ENCODE assay signal across 8 cellular contexts in the genomic region with DNA sequence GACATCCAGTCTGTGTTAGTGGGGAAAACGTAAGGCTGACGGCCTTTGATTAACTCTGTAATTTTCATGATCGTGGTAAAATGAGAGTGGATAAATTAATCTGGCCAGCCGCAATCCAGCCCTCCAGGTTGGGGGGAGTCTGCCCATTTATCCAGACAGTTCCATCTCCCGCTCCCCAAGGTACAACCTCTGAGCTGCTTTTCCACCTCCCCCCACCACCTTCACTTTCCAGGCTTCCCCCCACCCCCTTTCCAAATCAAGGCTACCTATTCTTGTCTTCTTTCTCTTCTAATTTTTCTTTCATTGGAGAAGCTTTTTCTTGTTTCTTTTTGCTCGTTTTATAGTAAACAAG. TPM values are rescaled to one million over a fixed set of nuclear protein-coding genes. Genes with fewer than 3 reads are reported as not detected.
DNase-seq lines count a peak whose midpoint lies in the region; ATAC-seq, FAIRE-seq and TF ChIP-seq lines count a peak whose summit lies in the region.

No MANE protein-coding gene starts in this region.

- no peak for FAIRE-seq in kidney (lab: Jason Lieb, UNC)

- peak overlapping the region; percentile 92 to 97 for H3K27ac ChIP-seq in kidney (ENCODE audit: low read depth in 2 of 2, low read length in 2 of 2)
- peak overlapping the region; percentile 95 to 98 for H3K27ac ChIP-seq in testis

- intact Hi-C loops in activated CD4-positive, alpha-beta T cell treated with anti-CD3 and anti-CD28 coated beads, Interleukin-2, amount 10 ng/mL, durations not matched to agents 24 days and 14 days (cut with micrococcal nuclease) = loop anchor here (5.0 to 10.0 kb wide), 3 partner anchors 214 to 1968 kb away; no protein-coding TSS in a partner anchor
- intact Hi-C loops in kidney (cut with DNase I) = no loop called here
- intact Hi-C loops in testis (cut with DNase I; ENCODE audit: low total_unique reads) = no loop called here

- H3K9me3 Mint-ChIP-seq in activated CD4-positive, alpha-beta T cell treated with anti-CD3 and anti-CD28 coated beads, Interleukin-2, amount 10 ng/mL, durations not matched to agents 24 days and 14 days = no peaks in the 10 kb centered on the region
- H3K9me3 Mint-ChIP-seq in activated naive CD4-positive, alpha-beta T cell treated with anti-CD3 and anti-CD28 coated beads, Interleukin-2, amount 50 U/mL, for 72 hours = no peaks in the 10 kb centered on the region

- 0 to 2% methylated on average over 6 of the region's 6 CpGs for WGBS in testis, 2 donors

- H3K9me3 ChIP-seq in kidney (ENCODE audit: control insufficient read depth in 1 of 2, low read length in 2 of 2) (no peaks in the 10 kb centered on the region), testis (no peaks in the 10 kb centered on the region)

- peaks cover 24% of the 10 kb centered on the region for H3K36me3 Mint-ChIP-seq in activated CD4-positive, alpha-beta T cell treated with anti-CD3 and anti-CD28 coated beads, Interleukin-2, amount 10 ng/mL, durations not matched to agents 24 days and 14 days (ENCODE audit: low read depth)
- peaks cover 19 to 29% of the 10 kb centered on the region in 2 donors for H3K36me3 Mint-ChIP-seq in activated naive CD4-positive, alpha-beta T cell treated with anti-CD3 and anti-CD28 coated beads, Interleukin-2, amount 50 U/mL, for 72 hours

- peak overlapping the region; percentile 96 for H3K4me3 Mint-ChIP-seq in activated CD4-positive, alpha-beta T cell treated with anti-CD3 and anti-CD28 coated beads, Interleukin-2, amount 10 ng/mL, durations not matched to agents 24 days and 14 days

- H3K27ac Mint-ChIP-seq in activated CD4-positive, alpha-beta T cell treated with anti-CD3 and anti-CD28 coated beads, Interleukin-2, amount 10 ng/mL, durations not matched to agents 24 days and 14 days = peak overlapping the region; percentile 99
- H3K27ac Mint-ChIP-seq in activated naive CD4-positive, alpha-beta T cell treated with anti-CD3 and anti-CD28 coated beads, Interleukin-2, amount 50 U/mL, for 72 hours = peak overlapping the region; percentile 94 to 95

- peaks cover 53% of the 10 kb centered on the region for H3K4me1 Mint-ChIP-seq in activated CD4-positive, alpha-beta T cell treated with anti-CD3 and anti-CD28 coated beads, Interleukin-2, amount 10 ng/mL, durations not matched to agents 24 days and 14 days

- H3K9ac ChIP-seq in kidney (ENCODE audit: low read length in 2 of 2) = peak overlapping the region; percentile 88 to 94

- no peaks in the 10 kb centered on the region for H3K36me3 ChIP-seq in kidney (ENCODE audit: control insufficient read depth in 1 of 2, insufficient read depth in 2 of 2, low read length in 2 of 2)
- no peaks in the 10 kb centered on the region for H3K36me3 ChIP-seq in testis (ENCODE audit: low read depth, missing control alignments)

- peaks cover 0 to 5% of the 10 kb centered on the region in 2 donors for H3K4me1 ChIP-seq in kidney (ENCODE audit: control insufficient read depth in 1 of 2, insufficient read depth in 1 of 2, low read depth in 1 of 2, low read length in 2 of 2)
- H3K4me1 ChIP-seq in testis = peaks cover 9% of the 10 kb centered on the region

- peak overlapping the region; percentile 83 to 95 for H3K4me3 ChIP-seq in kidney (ENCODE audit: low read length in 2 of 2)
- peak overlapping the region; percentile 83 to 89 for H3K4me3 ChIP-seq in testis

- TF ChIP-seq POLR2A in testis (IDR thresholded peaks at IDR 0.05) = no peak

- no peak for TF ChIP-seq CTCF in kidney (IDR thresholded peaks at IDR 0.05; ENCODE audit: borderline replicate concordance, extremely low read depth, insufficient read depth)
- no peak for TF ChIP-seq CTCF in testis (IDR thresholded peaks at IDR 0.05)

- no peak for DNase-seq in activated CD4-positive, alpha-beta T cell treated with anti-CD3 and anti-CD28 coated beads, Interleukin-2, amount 10 ng/mL, durations not matched to agents 24 days and 14 days
- no peak for DNase-seq in activated CD4-positive, alpha-beta T cell treated with anti-CD3 and anti-CD28 coated beads, Interleukin-2, amount 50 U/mL, for 1 hour
- DNase-seq in activated naive CD4-positive, alpha-beta T cell treated with anti-CD3 and anti-CD28 coated beads, Interleukin-2, amount 50 U/mL, for 72 hours (ENCODE audit: low spot score in 2 of 2) = no peak
- DNase-seq in kidney (no peak), testis (no peak), AG20443 (ENCODE audit: low spot score) (no peak), NCI-H187 (lab: John Stamatoyannopoulos, UW) (no peak), NCI-H345 treated with DMSO at 0.1 percent for 48 hours (lab: John Stamatoyannopoulos, UW; ENCODE audit: unreplicated experiment) (no peak)

- no peak for ATAC-seq in activated naive CD4-positive, alpha-beta T cell treated with anti-CD3 and anti-CD28 coated beads, Interleukin-2, amount 50 U/mL, for 72 hours

- no peaks in the 10 kb centered on the region for H3K27me3 Mint-ChIP-seq in activated CD4-positive, alpha-beta T cell treated with anti-CD3 and anti-CD28 coated beads, Interleukin-2, amount 10 ng/mL, durations not matched to agents 24 days and 14 days

- H3K27me3 ChIP-seq in testis = no peaks in the 10 kb centered on the region

RNA-seq across cellular contexts. Expression of a gene that starts 6.0 kb away (rescaled TPM):
- 51.8 and 54.9 TPM in 2 replicates for total RNA-seq in activated CD4-positive, alpha-beta T cell treated with anti-CD3 and anti-CD28 coated beads, Interleukin-2, amount 10 ng/mL, durations not matched to agents 24 days and 14 days
- total RNA-seq in activated naive CD4-positive, alpha-beta T cell treated with anti-CD3 and anti-CD28 coated beads, Interleukin-2, amount 50 U/mL, for 72 hours = 10 to 100 TPM; 51.1 to 56.5 TPM
- total RNA-seq in kidney (47.6 TPM), testis (10 to 100 TPM; 53.8 to 60.8 TPM)
- polyA plus RNA-seq in kidney (ENCODE audit: insufficient read depth, low read depth, low replicate concordance) (9.4 TPM), testis (ENCODE audit: insufficient read depth, low read depth, low replicate concordance) (28.8 TPM)

RNA-seq across cellular contexts. Expression of a gene that starts 6.1 kb away (rescaled TPM):
- 0.26 and 2.7 TPM in 2 replicates for total RNA-seq in activated CD4-positive, alpha-beta T cell treated with anti-CD3 and anti-CD28 coated beads, Interleukin-2, amount 10 ng/mL, durations not matched to agents 24 days and 14 days
- 1 to 10 TPM; 1.7 to 3.0 TPM for total RNA-seq in activated naive CD4-positive, alpha-beta T cell treated with anti-CD3 and anti-CD28 coated beads, Interleukin-2, amount 50 U/mL, for 72 hours
- 26.8 TPM for total RNA-seq in kidney
- polyA plus RNA-seq in kidney (ENCODE audit: insufficient read depth, low read depth, low replicate concordance) = 4.1 TPM
- total RNA-seq in testis = 10 to 100 TPM; 21.7 to 40.8 TPM
- polyA plus RNA-seq in testis (ENCODE audit: insufficient read depth, low read depth, low replicate concordance) = 56.7 TPM
